10 cellular contexts compared by ENCODE assay signal in genomic region chr2:227870710-227871374, GRCh38. TPM values are rescaled to one million over a fixed set of nuclear protein-coding genes. Genes with fewer than 3 reads are reported as not detected.
DNase-seq lines count a peak whose midpoint lies in the region; ATAC-seq, FAIRE-seq and TF ChIP-seq lines count a peak whose summit lies in the region.
"Had no signal": no experiment of that assay in that cellular context is flagged by ENCODE, and none has a peak within 500 bp of the region (broad histone marks: within the 10 kb centered on the region; RNA-seq: fewer than 3 reads in every experiment).

No MANE protein-coding gene starts in this region.

- peak in 1 of 2 donors; percentile 13 for ATAC-seq in activated T-cell treated with anti-CD3 and anti-CD28 coated beads, Interleukin-2, amount 50 U/mL, for 72 hours (replicated peaks in 1 of 2)
- no peak for ATAC-seq in activated T-cell treated with anti-CD3 and anti-CD28 coated beads, Interleukin-2, amount 50 U/mL, for 4 hours
- peak; percentile 30 to 74 for ATAC-seq in upper lobe of left lung (ENCODE audit: low FRiP score in 2 of 2)
- ATAC-seq in HG03521 (IDR thresholded peaks at IDR 0.05; ENCODE audit: unreplicated experiment): no peak
- no peak for ATAC-seq in GM21526 (IDR thresholded peaks at IDR 0.05; ENCODE audit: low FRiP score, unreplicated experiment)

- no peak for FAIRE-seq in kidney (lab: Jason Lieb, UNC)

- H3K27ac ChIP-seq in kidney (ENCODE audit: low read depth in 2 of 2, low read length in 2 of 2): no peak overlapping the region
- H3K27ac ChIP-seq in upper lobe of left lung: peak overlapping the region in 3 of 4 donors; percentile 4 to 72 (median 65)

- peaks cover 31% of the 10 kb centered on the region for H3K27me3 Mint-ChIP-seq in activated T-cell treated with anti-CD3 and anti-CD28 coated beads, Interleukin-2, amount 50 U/mL, for 72 hours (ENCODE audit: low read depth)
- H3K27me3 Mint-ChIP-seq in activated T-cell treated with anti-CD3 and anti-CD28 coated beads, Interleukin-2, amount 50 U/mL, for 4 hours (ENCODE audit: low read depth): peaks cover 28% of the 10 kb centered on the region

- H3K9me3 ChIP-seq in kidney (ENCODE audit: control insufficient read depth in 1 of 2, low read length in 2 of 2) (no peaks in the 10 kb centered on the region), upper lobe of left lung (no peaks in the 10 kb centered on the region)

- no peak overlapping the region for H3K27ac Mint-ChIP-seq in activated T-cell treated with anti-CD3 and anti-CD28 coated beads, Interleukin-2, amount 50 U/mL, for 72 hours

- peak overlapping the region; percentile 22 to 23 for H3K4me3 Mint-ChIP-seq in activated T-cell treated with anti-CD3 and anti-CD28 coated beads, Interleukin-2, amount 50 U/mL, for 72 hours
- H3K4me3 Mint-ChIP-seq in activated T-cell treated with anti-CD3 and anti-CD28 coated beads, Interleukin-2, amount 50 U/mL, for 4 hours: no peak overlapping the region

- TF ChIP-seq CTCF in cardiac fibroblast (IDR thresholded peaks at IDR 0.05; ENCODE audit: low read depth, low read length): no peak
- no peak for TF ChIP-seq CTCF in kidney (IDR thresholded peaks at IDR 0.05; ENCODE audit: borderline replicate concordance, extremely low read depth, insufficient read depth)
- TF ChIP-seq CTCF in upper lobe of left lung (IDR thresholded peaks at IDR 0.05): no peak

- intact Hi-C loops in kidney (cut with DNase I): no loop called here

- no peaks in the 10 kb centered on the region for H3K27me3 ChIP-seq in upper lobe of left lung

- H3K4me1 ChIP-seq in kidney (ENCODE audit: control insufficient read depth in 1 of 2, insufficient read depth in 1 of 2, low read depth in 1 of 2, low read length in 2 of 2) (no peaks in the 10 kb centered on the region), upper lobe of left lung (peaks cover 0 to 7% (median 3%) of the 10 kb centered on the region in 4 donors)

- no peaks in the 10 kb centered on the region for H3K36me3 Mint-ChIP-seq in activated T-cell treated with anti-CD3 and anti-CD28 coated beads, Interleukin-2, amount 50 U/mL, for 72 hours (ENCODE audit: insufficient read depth in 2 of 2)
- H3K36me3 Mint-ChIP-seq in activated T-cell treated with anti-CD3 and anti-CD28 coated beads, Interleukin-2, amount 50 U/mL, for 4 hours (ENCODE audit: insufficient read depth): no peaks in the 10 kb centered on the region

- H3K9ac ChIP-seq in kidney (ENCODE audit: low read length in 2 of 2): peak overlapping the region in 1 of 2 donors; percentile 26

- no peaks in the 10 kb centered on the region for H3K4me1 Mint-ChIP-seq in activated T-cell treated with anti-CD3 and anti-CD28 coated beads, Interleukin-2, amount 50 U/mL, for 72 hours (ENCODE audit: low read depth)
- H3K4me1 Mint-ChIP-seq in activated T-cell treated with anti-CD3 and anti-CD28 coated beads, Interleukin-2, amount 50 U/mL, for 4 hours (ENCODE audit: low read depth): no peaks in the 10 kb centered on the region

- TF ChIP-seq EP300 in upper lobe of left lung (IDR thresholded peaks at IDR 0.05): no peak

- H3K36me3 ChIP-seq in kidney (ENCODE audit: control insufficient read depth in 1 of 2, insufficient read depth in 2 of 2, low read length in 2 of 2) (no peaks in the 10 kb centered on the region), upper lobe of left lung (no peaks in the 10 kb centered on the region)

- no peak for TF ChIP-seq POLR2A in upper lobe of left lung (IDR thresholded peaks at IDR 0.05)

- 60 to 73% methylated on average over 11 to 13 of the region's 13 CpGs for WGBS in upper lobe of left lung, 2 donors

- H3K4me3 ChIP-seq in cardiac fibroblast (replicated peaks in 1 of 2; ENCODE audit: low read depth in 2 of 2, low read length in 2 of 2) (peak overlapping the region in 1 of 2 donors; percentile 51), kidney (ENCODE audit: low read length in 2 of 2) (peak overlapping the region; percentile 10 to 37), upper lobe of left lung (peak overlapping the region in 3 of 4 donors; percentile 19 to 39 (median 36))

- no peak for DNase-seq in activated T-cell treated with anti-CD3 and anti-CD28 coated beads, Interleukin-2, amount 50 U/mL, for 72 hours
- DNase-seq in activated T-cell treated with anti-CD3 and anti-CD28 coated beads, Interleukin-2, amount 50 U/mL, for 4 hours: no peak
- DNase-seq in cardiac fibroblast (ENCODE audit: low read depth in 2 of 2) (peak; percentile 93 to 94), kidney (no peak), upper lobe of left lung (no peak), NCI-H1092 (lab: John Stamatoyannopoulos, UW) (no peak)
- DNase-seq: NCI-H1694 treated with DMSO at 0.1 percent for 48 hours had no signal

- peaks cover 2 to 3% of the 10 kb centered on the region in 2 donors for H3K9me3 Mint-ChIP-seq in activated T-cell treated with anti-CD3 and anti-CD28 coated beads, Interleukin-2, amount 50 U/mL, for 72 hours
- H3K9me3 Mint-ChIP-seq in activated T-cell treated with anti-CD3 and anti-CD28 coated beads, Interleukin-2, amount 50 U/mL, for 4 hours: no peaks in the 10 kb centered on the region

RNA-seq across cellular contexts. Expression of gene DAW1, which starts 0.6 kb away (rescaled TPM):
- not detected for total RNA-seq in activated T-cell treated with anti-CD3 and anti-CD28 coated beads, Interleukin-2, amount 50 U/mL, for 72 hours
- not detected for total RNA-seq in activated T-cell treated with anti-CD3 and anti-CD28 coated beads, Interleukin-2, amount 50 U/mL, for 4 hours
- total RNA-seq in kidney (1.7 TPM), upper lobe of left lung (10 to 100 TPM in 1 of 6 donors, 1 to 10 TPM in 4, under 1 TPM in 1; 0.66 to 18.7 (median 4.5) TPM)
- 1.0 TPM for polyA plus RNA-seq in kidney (ENCODE audit: insufficient read depth, low read depth, low replicate concordance)
- total RNA-seq: activated CD8-positive, alpha-beta memory T cell treated with anti-CD3 and anti-CD28 coated beads for 36 hours had no signal

RNA-seq across cellular contexts. Expression of gene CCL20, which starts 57.2 kb away (rescaled TPM):
- 10 to 100 TPM in 1 of 2 donors, 1 to 10 TPM in 1; 1.4 to 21.9 TPM for total RNA-seq in activated T-cell treated with anti-CD3 and anti-CD28 coated beads, Interleukin-2, amount 50 U/mL, for 72 hours
- 100 to 1,000 TPM in 2 of 3 donors, 10 to 100 TPM in 1; 23.1 to 141 (median 105) TPM for total RNA-seq in activated T-cell treated with anti-CD3 and anti-CD28 coated beads, Interleukin-2, amount 50 U/mL, for 4 hours
- total RNA-seq in kidney (2.7 TPM), upper lobe of left lung (1 to 10 TPM in 4 of 6 donors, under 1 TPM in 1, not detected in 1; 0.66 to 8.6 (median 3.8) TPM)
- 2.5 TPM for polyA plus RNA-seq in kidney (ENCODE audit: insufficient read depth, low read depth, low replicate concordance)

Comparison
In these comparisons a context has a peak if more than half of its experiments do, and no peak if none do; other contexts are left out.
1. ATAC-seq: peak in upper lobe of left lung (2 of 2); none in activated T-cell treated with anti-CD3 and anti-CD28 coated beads, Interleukin-2, amount 50 U/mL, for 4 hours (0 of 2), HG03521 (single experiment) and GM21526 (single experiment).
2. DNase-seq: peak in cardiac fibroblast (2 of 2); none in activated T-cell treated with anti-CD3 and anti-CD28 coated beads, Interleukin-2, amount 50 U/mL, for 72 hours (0 of 2), activated T-cell treated with anti-CD3 and anti-CD28 coated beads, Interleukin-2, amount 50 U/mL, for 4 hours (single experiment), kidney (single experiment), upper lobe of left lung (0 of 2) and NCI-H1092 (single experiment).
3. H3K27ac ChIP-seq: peak in upper lobe of left lung (3 of 4); none in kidney (0 of 2).